Comparison of ENCODE assay signal across 13 cellular contexts in the genomic region with DNA sequence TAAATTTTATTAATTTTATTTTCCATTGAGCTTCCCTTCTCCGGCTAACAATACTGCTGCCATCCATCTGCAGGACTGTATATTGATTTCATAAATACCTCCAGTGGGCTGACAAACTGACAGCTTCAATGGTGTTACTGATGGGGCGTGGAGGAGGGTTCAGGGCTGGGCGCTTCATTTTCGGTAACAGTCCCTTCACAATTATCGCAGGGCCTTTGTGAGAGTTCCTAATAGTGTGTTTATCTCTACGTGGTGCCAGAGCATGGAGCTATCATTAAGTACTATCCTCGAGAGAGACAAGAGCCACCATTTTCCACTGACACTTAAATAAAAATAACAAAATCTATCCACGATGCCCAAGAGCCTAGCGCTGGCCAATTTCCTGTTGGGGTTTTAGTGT.
"Had no signal": no experiment of that assay in that cellular context is flagged by ENCODE, and none has a peak within 500 bp of the region (broad histone marks: within the 10 kb centered on the region; RNA-seq: fewer than 3 reads in every experiment).

No MANE protein-coding gene starts in this region.

- H3K27ac Mint-ChIP-seq: activated CD4-positive, alpha-beta T cell treated with anti-CD3 and anti-CD28 coated beads, Interleukin-2, amount 10 ng/mL, durations not matched to agents 7 days and 5 days; activated naive CD8-positive, alpha-beta T cell treated with anti-CD3 and anti-CD28 coated beads, Interleukin-2, amount 10 ng/mL, durations not matched to agents 7 days and 5 days; activated T-helper 1 cell treated with anti-CD3 and anti-CD28 coated beads, Interleukin-12 subunit alpha, Interleukin-12 subunit beta, Interleukin-2, Interleukin-4 antibody, amounts not matched to agents 30 ng/mL and 10 ng/mL and 1 ng/mL, durations not matched to agents 14 hours and 24 hours and 36 hours; brain; nephron progenitor cell had no signal

- H3K9me3 Mint-ChIP-seq: activated CD4-positive, alpha-beta T cell treated with anti-CD3 and anti-CD28 coated beads, Interleukin-2, amount 10 ng/mL, durations not matched to agents 7 days and 5 days; activated naive CD8-positive, alpha-beta T cell treated with anti-CD3 and anti-CD28 coated beads, Interleukin-2, amount 10 ng/mL, durations not matched to agents 7 days and 5 days; activated T-helper 1 cell treated with anti-CD3 and anti-CD28 coated beads, Interleukin-12 subunit alpha, Interleukin-12 subunit beta, Interleukin-2, Interleukin-4 antibody, amounts not matched to agents 30 ng/mL and 10 ng/mL and 1 ng/mL, durations not matched to agents 14 hours and 24 hours and 36 hours; brain; nephron progenitor cell had no signal

- DNase-seq: activated CD4-positive, alpha-beta T cell treated with anti-CD3 and anti-CD28 coated beads, Interleukin-2, amount 10 ng/mL, durations not matched to agents 7 days and 5 days; activated CD8-positive, alpha-beta memory T cell treated with anti-CD3 and anti-CD28 coated beads, Interleukin-2, amount 50 U/mL, for 48 hours; activated naive CD8-positive, alpha-beta T cell treated with anti-CD3 and anti-CD28 coated beads, Interleukin-2, amount 10 ng/mL, durations not matched to agents 7 days and 5 days; dorsolateral prefrontal cortex; mesendoderm; nephron progenitor cell; right lobe of liver; spleen; stomach had no signal

- ATAC-seq: esophagus mucosa, right lobe of liver had no signal

- H3K27me3 ChIP-seq: right lobe of liver had no signal

- H3K4me3 Mint-ChIP-seq: activated CD4-positive, alpha-beta T cell treated with anti-CD3 and anti-CD28 coated beads, Interleukin-2, amount 10 ng/mL, durations not matched to agents 7 days and 5 days; activated naive CD8-positive, alpha-beta T cell treated with anti-CD3 and anti-CD28 coated beads, Interleukin-2, amount 10 ng/mL, durations not matched to agents 7 days and 5 days; activated T-helper 1 cell treated with anti-CD3 and anti-CD28 coated beads, Interleukin-12 subunit alpha, Interleukin-12 subunit beta, Interleukin-2, Interleukin-4 antibody, amounts not matched to agents 30 ng/mL and 10 ng/mL and 1 ng/mL, durations not matched to agents 14 hours and 24 hours and 36 hours; nephron progenitor cell had no signal

- H3K4me3 ChIP-seq: dorsolateral prefrontal cortex, prostate gland, right lobe of liver, spleen, stomach had no signal

- H3K36me3 Mint-ChIP-seq: activated naive CD8-positive, alpha-beta T cell treated with anti-CD3 and anti-CD28 coated beads, Interleukin-2, amount 10 ng/mL, durations not matched to agents 7 days and 5 days; brain had no signal

- H3K4me1 Mint-ChIP-seq: activated CD4-positive, alpha-beta T cell treated with anti-CD3 and anti-CD28 coated beads, Interleukin-2, amount 10 ng/mL, durations not matched to agents 7 days and 5 days; activated naive CD8-positive, alpha-beta T cell treated with anti-CD3 and anti-CD28 coated beads, Interleukin-2, amount 10 ng/mL, durations not matched to agents 7 days and 5 days had no signal

- H3K4me1 ChIP-seq: prostate gland, right lobe of liver, spleen, stomach had no signal

- H3K36me3 ChIP-seq: prostate gland, right lobe of liver, spleen, stomach had no signal

- H3K9me3 ChIP-seq: prostate gland, right lobe of liver, spleen, stomach had no signal

- H3K27me3 Mint-ChIP-seq: brain had no signal

- H3K27ac ChIP-seq: dorsolateral prefrontal cortex, prostate gland, right lobe of liver, spleen, stomach had no signal
